ENCODE assay signal across 20 cellular contexts in the genomic region with DNA sequence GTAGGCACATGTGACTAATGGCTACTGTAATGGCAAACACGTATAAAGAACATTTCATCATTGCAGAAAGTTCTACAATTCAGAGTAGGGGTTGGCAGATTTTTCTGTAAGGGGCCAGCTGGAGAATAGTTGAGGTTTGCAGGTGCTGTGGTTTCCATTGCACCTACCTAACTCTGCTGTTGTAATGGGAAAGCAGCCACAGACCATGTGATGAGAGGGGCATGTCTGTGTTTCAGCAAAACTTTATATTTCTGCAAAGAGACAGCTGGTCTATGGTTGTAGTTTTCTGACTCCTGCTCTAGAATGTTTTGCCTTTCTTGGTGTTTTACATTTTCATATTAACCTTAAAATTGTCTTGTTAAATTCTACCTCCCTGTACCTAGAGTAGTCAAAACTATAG. TPM values are rescaled to one million over a fixed set of nuclear protein-coding genes. Genes with fewer than 3 reads are reported as not detected.
DNase-seq lines count a peak whose midpoint lies in the region; ATAC-seq lines count a peak whose summit lies in the region.
"Had no signal": no experiment of that assay in that cellular context is flagged by ENCODE, and none has a peak within 500 bp of the region (broad histone marks: within the 10 kb centered on the region; RNA-seq: fewer than 3 reads in every experiment).

No MANE protein-coding gene starts in this region.

- H3K27ac Mint-ChIP-seq in activated T-cell treated with anti-CD3 and anti-CD28 coated beads, Interleukin-2, amount 50 U/mL, for 72 hours = peak overlapping the region; percentile 1
- peak overlapping the region; percentile 72 for H3K27ac Mint-ChIP-seq in central memory CD8-positive, alpha-beta T cell (ENCODE audit: low read depth)
- H3K27ac Mint-ChIP-seq: IgD-negative memory B cell had no signal

- no peak for DNase-seq in activated T-cell treated with anti-CD3 and anti-CD28 coated beads, Interleukin-2, amount 50 U/mL, for 72 hours
- DNase-seq in activated T-cell treated with anti-CD3 and anti-CD28 coated beads, Interleukin-2, amount 50 U/mL, for 4 hours = no peak
- DNase-seq in Jurkat, Clone E6-1 (ENCODE audit: low read depth, low spot score) = peak; percentile 72
- DNase-seq in central memory CD8-positive, alpha-beta T cell (ENCODE audit: low spot score in 2 of 2) = no peak
- DNase-seq in NCI-H2196 treated with DMSO at 0.1 percent for 48 hours (lab: John Stamatoyannopoulos, UW; ENCODE audit: unreplicated experiment) (no peak), substantia nigra (lab: John Stamatoyannopoulos, UW) (no peak), germinal center (ENCODE audit: low spot score) (no peak)
- DNase-seq: Kasumi-1, MV-4-11, NCI-H1105, NCI-H146, NCI-H1930, NCI-H446 treated with DMSO at 0.1 percent for 48 hours, NCI-H526, SHP77 had no signal

- H3K4me1 Mint-ChIP-seq in activated T-cell treated with anti-CD3 and anti-CD28 coated beads, Interleukin-2, amount 50 U/mL, for 72 hours (ENCODE audit: low read depth) = no peaks in the 10 kb centered on the region
- H3K4me1 Mint-ChIP-seq in activated T-cell treated with anti-CD3 and anti-CD28 coated beads, Interleukin-2, amount 50 U/mL, for 4 hours (ENCODE audit: low read depth) = peaks cover 3% of the 10 kb centered on the region
- peaks cover 26% of the 10 kb centered on the region for H3K4me1 Mint-ChIP-seq in central memory CD8-positive, alpha-beta T cell

- no peaks in the 10 kb centered on the region for H3K27me3 Mint-ChIP-seq in activated T-cell treated with anti-CD3 and anti-CD28 coated beads, Interleukin-2, amount 50 U/mL, for 72 hours (ENCODE audit: low read depth)
- no peaks in the 10 kb centered on the region for H3K27me3 Mint-ChIP-seq in activated T-cell treated with anti-CD3 and anti-CD28 coated beads, Interleukin-2, amount 50 U/mL, for 4 hours (ENCODE audit: low read depth)
- H3K27me3 Mint-ChIP-seq in central memory CD8-positive, alpha-beta T cell = no peaks in the 10 kb centered on the region
- H3K27me3 Mint-ChIP-seq: IgD-negative memory B cell had no signal

- no peak overlapping the region for H3K4me3 Mint-ChIP-seq in activated T-cell treated with anti-CD3 and anti-CD28 coated beads, Interleukin-2, amount 50 U/mL, for 72 hours
- no peak overlapping the region for H3K4me3 Mint-ChIP-seq in activated T-cell treated with anti-CD3 and anti-CD28 coated beads, Interleukin-2, amount 50 U/mL, for 4 hours
- H3K4me3 Mint-ChIP-seq in central memory CD8-positive, alpha-beta T cell = no peak overlapping the region
- H3K4me3 Mint-ChIP-seq: IgD-negative memory B cell had no signal

- no peaks in the 10 kb centered on the region for H3K9me3 Mint-ChIP-seq in activated T-cell treated with anti-CD3 and anti-CD28 coated beads, Interleukin-2, amount 50 U/mL, for 72 hours
- H3K9me3 Mint-ChIP-seq in activated T-cell treated with anti-CD3 and anti-CD28 coated beads, Interleukin-2, amount 50 U/mL, for 4 hours = no peaks in the 10 kb centered on the region
- no peaks in the 10 kb centered on the region for H3K9me3 Mint-ChIP-seq in central memory CD8-positive, alpha-beta T cell
- H3K9me3 Mint-ChIP-seq: IgD-negative memory B cell had no signal

- peaks cover 4 to 13% of the 10 kb centered on the region in 2 donors for H3K36me3 Mint-ChIP-seq in activated T-cell treated with anti-CD3 and anti-CD28 coated beads, Interleukin-2, amount 50 U/mL, for 72 hours (ENCODE audit: insufficient read depth in 2 of 2)
- H3K36me3 Mint-ChIP-seq in activated T-cell treated with anti-CD3 and anti-CD28 coated beads, Interleukin-2, amount 50 U/mL, for 4 hours (ENCODE audit: insufficient read depth) = peaks cover 47% of the 10 kb centered on the region
- H3K36me3 Mint-ChIP-seq in central memory CD8-positive, alpha-beta T cell (ENCODE audit: insufficient read depth) = peaks cover 36% of the 10 kb centered on the region

- no peak overlapping the region for H3K27ac ChIP-seq in substantia nigra (ENCODE audit: low read depth, low read length, poor library complexity, severe bottlenecking)
- H3K27ac ChIP-seq: HL-60, RWPE1 had no signal

- no peak for ATAC-seq in activated T-cell treated with anti-CD3 and anti-CD28 coated beads, Interleukin-2, amount 50 U/mL, for 72 hours (replicated peaks in 1 of 2)
- no peak for ATAC-seq in activated T-cell treated with anti-CD3 and anti-CD28 coated beads, Interleukin-2, amount 50 U/mL, for 4 hours
- no peak for ATAC-seq in central memory CD8-positive, alpha-beta T cell (replicated peaks; ENCODE audit: extremely low read depth, poor library complexity, severe bottlenecking)
- ATAC-seq: HCT116, Panc1 had no signal

- H3K4me3 ChIP-seq in Jurkat, Clone E6-1 (ENCODE audit: low read length) = no peak overlapping the region

RNA-seq across cellular contexts. Expression of gene NUP214, which starts 44.2 kb away (rescaled TPM):
- total RNA-seq in activated T-cell treated with anti-CD3 and anti-CD28 coated beads, Interleukin-2, amount 50 U/mL, for 72 hours = 10 to 100 TPM; 67.6 to 78.5 TPM
- total RNA-seq in activated T-cell treated with anti-CD3 and anti-CD28 coated beads, Interleukin-2, amount 50 U/mL, for 4 hours = 10 to 100 TPM; 69.7 to 78.6 (median 76.3) TPM
- 35.0 TPM for polyA plus RNA-seq in Jurkat, Clone E6-1 (2012; ENCODE audit: insufficient read depth, insufficient read length)
